In genomic region chr3:71309342-71309741, GRCh38 we compare ENCODE assay signal across 11 cellular contexts.
DNase-seq lines count a peak whose midpoint lies in the region; TF ChIP-seq lines count a peak whose summit lies in the region.
"Had no signal": no experiment of that assay in that cellular context is flagged by ENCODE, and none has a peak within 500 bp of the region (broad histone marks: within the 10 kb centered on the region; RNA-seq: fewer than 3 reads in every experiment).

No MANE protein-coding gene starts in this region.

- H4K5ac ChIP-seq in mesendoderm (ENCODE audit: low read length) = no peak overlapping the region

- H3K56ac ChIP-seq in mesendoderm (ENCODE audit: low read length) = no peak overlapping the region

- H3K27me3 ChIP-seq in mammary epithelial cell (ENCODE audit: insufficient read depth, low read length) (no peaks in the 10 kb centered on the region), breast epithelium (no peaks in the 10 kb centered on the region), mesendoderm (ENCODE audit: insufficient read depth, low read length, poor library complexity) (no peaks in the 10 kb centered on the region)

- no peak for TF ChIP-seq CTCF in mammary epithelial cell (conservative IDR thresholded peaks at IDR 0.05 in 1 of 2, IDR thresholded peaks at IDR 0.05 in 1 of 2; ENCODE audit: extremely low read depth in 1 of 2, insufficient read depth in 1 of 2, low read depth in 1 of 2, low read length in 2 of 2)
- TF ChIP-seq CTCF in breast epithelium (IDR thresholded peaks at IDR 0.05) = no peak
- no peak for TF ChIP-seq CTCF in GM13976 (IDR thresholded peaks at IDR 0.05; ENCODE audit: borderline replicate concordance, control extremely low read depth, extremely low read depth, insufficient read depth, missing control alignments)

- no peak overlapping the region for H3K4me3 ChIP-seq in mammary epithelial cell (replicated peaks in 1 of 3; ENCODE audit: insufficient read depth in 1 of 3, low read depth in 2 of 3, low read length in 3 of 3)
- H3K4me3 ChIP-seq in breast epithelium = no peak overlapping the region
- no peak overlapping the region for H3K4me3 ChIP-seq in mesendoderm (ENCODE audit: low read length)

- H3K4me1 ChIP-seq in mammary epithelial cell (ENCODE audit: insufficient read depth, low read length) = peaks cover 4% of the 10 kb centered on the region
- H3K4me1 ChIP-seq in breast epithelium = no peaks in the 10 kb centered on the region
- H3K4me1 ChIP-seq in mesendoderm (ENCODE audit: control insufficient read depth, low read depth, low read length) = no peaks in the 10 kb centered on the region

- WGBS in mammary epithelial cell (ENCODE audit: low coverage, missing lambda C conversion rate) = 90% methylated on average over 3 of the region's 3 CpGs
- 100% methylated on average over 1 of the region's 3 CpGs for WGBS in mesendoderm (ENCODE audit: extremely low coverage, insufficient coverage, low lambda C conversion rate)

- H2AFZ ChIP-seq in mammary epithelial cell (ENCODE audit: low read depth, low read length) = no peak overlapping the region

- no peak overlapping the region for H3K23ac ChIP-seq in mesendoderm (ENCODE audit: low read length)

- in situ Hi-C loops in mammary epithelial cell (cut with MboI; ENCODE audit: low sequenced_read_pairs in 2 of 2) (loop anchor here in 1 of 2 donors (10.0 kb wide), 1 partner anchor 305 kb away; no protein-coding TSS in a partner anchor), GM13976 (cut with MboI; ENCODE audit: low sequenced_read_pairs, unreplicated experiment) (no loop called here)

- no peaks in the 10 kb centered on the region for H4K20me1 ChIP-seq in mammary epithelial cell (ENCODE audit: insufficient read depth, low read length)

- peak overlapping the region; percentile 67 for H4K8ac ChIP-seq in mesendoderm (ENCODE audit: low read depth, low read length)

- H3K36me3 ChIP-seq in mammary epithelial cell (ENCODE audit: insufficient read depth, low read length) = no peaks in the 10 kb centered on the region
- H3K36me3 ChIP-seq in breast epithelium = no peaks in the 10 kb centered on the region
- no peaks in the 10 kb centered on the region for H3K36me3 ChIP-seq in mesendoderm (ENCODE audit: control insufficient read depth, insufficient read depth, low read length)

- H3K4me2 ChIP-seq in mammary epithelial cell (ENCODE audit: insufficient read depth, low read depth, low read length) (no peak overlapping the region), mesendoderm (ENCODE audit: low read length) (no peak overlapping the region)

- CTCF ChIA-PET in mammary epithelial cell (lab: Charles Lee; ENCODE audit: low non-redundant PET) = interaction anchor here (0.6 kb wide), 1 partner anchor 253 kb away, joined by 5 read pairs; no protein-coding TSS in a partner anchor

- TF ChIP-seq POLR2A in breast epithelium (IDR thresholded peaks at IDR 0.05) = no peak

- no peaks in the 10 kb centered on the region for H3K79me1 ChIP-seq in mesendoderm (ENCODE audit: low read length)

- H2AK5ac ChIP-seq in mesendoderm (ENCODE audit: low read length) = no peak overlapping the region

- H3K4ac ChIP-seq in mesendoderm (ENCODE audit: low read depth, low read length) = no peak overlapping the region

- H3K9ac ChIP-seq in mammary epithelial cell (ENCODE audit: insufficient read depth, low read length) = no peak overlapping the region
- H3K9ac ChIP-seq in mesendoderm (ENCODE audit: low read length) = no peak overlapping the region

- dilution Hi-C loops in mammary epithelial cell (cut with HindIII; ENCODE audit: low sequenced_read_pairs) = no loop called here

- no peaks in the 10 kb centered on the region for H3K9me3 ChIP-seq in mammary epithelial cell (replicated peaks; ENCODE audit: insufficient read depth, low read length)
- no peaks in the 10 kb centered on the region for H3K9me3 ChIP-seq in breast epithelium

- no peak overlapping the region for H2BK15ac ChIP-seq in mesendoderm (replicated peaks; ENCODE audit: low read depth)

- H3K79me2 ChIP-seq in mammary epithelial cell (ENCODE audit: insufficient read depth, low read length) = no peaks in the 10 kb centered on the region
- H3K79me2 ChIP-seq in mesendoderm (ENCODE audit: control insufficient read depth, insufficient read depth, low read length) = no peaks in the 10 kb centered on the region

- no peak overlapping the region for H3K18ac ChIP-seq in mesendoderm (ENCODE audit: low read length)

- H3K27ac ChIP-seq in mammary epithelial cell (ENCODE audit: insufficient read depth, low read depth, low read length) (no peak overlapping the region), breast epithelium (no peak overlapping the region), mesendoderm (ENCODE audit: low read depth, low read length) (no peak overlapping the region)

- DNase-seq in mammary epithelial cell (peak; percentile 40), breast epithelium (ENCODE audit: low spot score in 2 of 2) (no peak), mesendoderm (no peak), superior temporal gyrus (ENCODE audit: extremely low spot score) (peak; percentile 26), NCI-H1092 treated with DMSO at 0.1 percent for 48 hours (lab: John Stamatoyannopoulos, UW) (no peak), GM13976 (ENCODE audit: low spot score) (no peak), NCI-H1436 treated with DMSO at 0.1 percent for 48 hours (lab: John Stamatoyannopoulos, UW) (no peak)
- peak; percentile 29 for DNase-seq in activated CD8-positive, alpha-beta memory T cell treated with anti-CD3 and anti-CD28 coated beads, Interleukin-2, amount 50 U/mL, for 24 hours (ENCODE audit: extremely low read depth)
- DNase-seq: AML-193, NCI-H526, occipital lobe had no signal

- intact Hi-C loops in mammary epithelial cell (cut with micrococcal nuclease) = loop anchor here (5.0 kb wide), 2 partner anchors 88 to 193 kb away; no protein-coding TSS in a partner anchor
- intact Hi-C loops in breast epithelium (cut with DNase I; ENCODE audit: low total_unique reads) = loop anchor here (10.0 kb wide), 1 partner anchor 245 kb away; no protein-coding TSS in a partner anchor

- H2BK120ac ChIP-seq in mesendoderm (ENCODE audit: low read depth, low read length) = no peak overlapping the region

- BruUV-seq in mammary epithelial cell (replicated peaks; lab: Mats Ljungman, UMichigan) = no TSS peak

- no peak overlapping the region for H2BK5ac ChIP-seq in mesendoderm (ENCODE audit: low read length)

Comparison
In these comparisons a context has a peak if more than half of its experiments do, and no peak if none do; other contexts are left out.
1. DNase-seq: peak in mammary epithelial cell (single experiment), activated CD8-positive, alpha-beta memory T cell treated with anti-CD3 and anti-CD28 coated beads, Interleukin-2, amount 50 U/mL, for 24 hours (single experiment) and superior temporal gyrus (single experiment); none in breast epithelium (0 of 2), mesendoderm (single experiment), NCI-H1092 treated with DMSO at 0.1 percent for 48 hours (single experiment), GM13976 (single experiment) and NCI-H1436 treated with DMSO at 0.1 percent for 48 hours (single experiment).